In the genomic region with DNA sequence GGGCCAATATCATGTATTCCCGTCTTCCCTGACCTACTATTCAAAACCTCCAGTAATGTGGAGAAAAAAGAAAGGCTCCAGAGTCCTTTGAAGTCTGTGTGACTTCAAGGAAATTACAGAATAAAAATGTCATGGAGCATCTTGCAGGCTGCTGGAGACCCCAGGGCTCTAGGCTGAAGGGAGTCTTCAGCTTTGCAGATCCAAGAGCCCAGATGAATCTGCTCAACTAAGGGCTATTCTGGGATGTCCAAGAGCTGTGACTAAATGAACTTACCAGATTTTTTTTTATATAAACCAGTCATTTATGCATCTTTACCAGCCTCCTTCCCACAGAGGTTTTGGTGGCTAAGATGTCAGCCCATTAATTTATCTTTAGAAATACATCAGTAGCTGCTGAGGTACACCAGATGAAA, we compare ENCODE assay signal across 20 cellular contexts.
DNase-seq lines count a peak whose midpoint lies in the region; ATAC-seq and TF ChIP-seq lines count a peak whose summit lies in the region.
"Had no signal": no experiment of that assay in that cellular context is flagged by ENCODE, and none has a peak within 500 bp of the region (broad histone marks: within the 10 kb centered on the region; RNA-seq: fewer than 3 reads in every experiment).

No MANE protein-coding gene starts in this region.

- H3K27ac ChIP-seq in osteoblast (ENCODE audit: low read depth, low read length) = peak overlapping the region; percentile 59
- no peak overlapping the region for H3K27ac ChIP-seq in CD4-positive, alpha-beta memory T cell (ENCODE audit: low read depth, low read length)
- H3K27ac ChIP-seq: adrenal gland, coronary artery, heart left ventricle, WERI-Rb-1 had no signal

- DNase-seq in BJ (ENCODE audit: low read depth) (peak; percentile 50), LHCN-M2 (ENCODE audit: low read depth) (peak; percentile 51), chondrocyte (ENCODE audit: low spot score) (no peak), osteoblast (ENCODE audit: insufficient read length, low spot score, missing footprints) (peak; percentile 51), C1 segment of cervical spinal cord (lab: John Stamatoyannopoulos, UW) (no peak)
- no peak for DNase-seq in activated CD4-positive, alpha-beta T cell treated with anti-CD3 and anti-CD28 coated beads for 4 hours
- DNase-seq in CD4-positive, alpha-beta memory T cell = no peak
- DNase-seq: activated CD8-positive, alpha-beta T cell treated with anti-CD3 and anti-CD28 coated beads, Interleukin-2, amount 10 ng/mL, durations not matched to agents 7 days and 5 days; adrenal gland; heart left ventricle; kidney; mucosa of descending colon; NCI-H1694; NCI-H510A; posterior cingulate gyrus; stimulated activated naive CD4-positive, alpha-beta T cell; T-cell; WERI-Rb-1 had no signal

- intact Hi-C loops in CD4-positive, alpha-beta memory T cell (cut with micrococcal nuclease) = no loop called here

- H3K4me2 ChIP-seq in osteoblast (ENCODE audit: insufficient read depth, low read length) = peak overlapping the region; percentile 53

- no peak overlapping the region for H3K4me3 Mint-ChIP-seq in chondrocyte (ENCODE audit: unreplicated experiment)
- no peak overlapping the region for H3K4me3 Mint-ChIP-seq in CD4-positive, alpha-beta memory T cell
- H3K4me3 Mint-ChIP-seq: activated CD8-positive, alpha-beta T cell treated with anti-CD3 and anti-CD28 coated beads, Interleukin-2, amount 10 ng/mL, durations not matched to agents 7 days and 5 days; T-cell had no signal

- H3K9me3 Mint-ChIP-seq in chondrocyte (ENCODE audit: low read depth) = no peaks in the 10 kb centered on the region
- H3K9me3 Mint-ChIP-seq in CD4-positive, alpha-beta memory T cell = peaks cover 0 to 8% (median 3%) of the 10 kb centered on the region in 8 donors

- H3K27me3 ChIP-seq in BJ (ENCODE audit: control insufficient read depth, insufficient read depth, low read length) (no peaks in the 10 kb centered on the region), osteoblast (ENCODE audit: insufficient read depth, low read length) (no peaks in the 10 kb centered on the region)
- no peaks in the 10 kb centered on the region for H3K27me3 ChIP-seq in CD4-positive, alpha-beta memory T cell (ENCODE audit: insufficient read depth, low read length)
- H3K27me3 ChIP-seq: adrenal gland, heart left ventricle had no signal

- CTCF ChIA-PET in BJ (lab: Yijun Ruan, JAX) = interaction anchor here (0.7 to 0.8 kb wide), 2 partner anchors 12 to 23 kb away, joined by 3 read pairs; no protein-coding TSS in a partner anchor
- CTCF ChIA-PET in CD4-positive, alpha-beta memory T cell (lab: Charles Lee; ENCODE audit: partially characterized antibody) = no interaction called here

- H3K36me3 Mint-ChIP-seq in chondrocyte (ENCODE audit: low read depth) = no peaks in the 10 kb centered on the region
- H3K36me3 Mint-ChIP-seq in CD4-positive, alpha-beta memory T cell = no peaks in the 10 kb centered on the region
- H3K36me3 Mint-ChIP-seq: T-cell had no signal

- H3K27me3 Mint-ChIP-seq in chondrocyte (ENCODE audit: low read depth) = no peaks in the 10 kb centered on the region
- H3K27me3 Mint-ChIP-seq in CD4-positive, alpha-beta memory T cell = no peaks in the 10 kb centered on the region
- H3K27me3 Mint-ChIP-seq: T-cell had no signal

- H3K36me3 ChIP-seq in BJ (ENCODE audit: control insufficient read depth, insufficient read depth, low read length) = no peaks in the 10 kb centered on the region
- no peaks in the 10 kb centered on the region for H3K36me3 ChIP-seq in osteoblast (ENCODE audit: insufficient read depth, low read length)
- H3K36me3 ChIP-seq in CD4-positive, alpha-beta memory T cell (ENCODE audit: insufficient read depth, low read length) = no peaks in the 10 kb centered on the region
- H3K36me3 ChIP-seq: adrenal gland, heart left ventricle, WERI-Rb-1 had no signal

- H3K4me1 Mint-ChIP-seq in chondrocyte (ENCODE audit: low read depth) = peaks cover 46% of the 10 kb centered on the region
- no peaks in the 10 kb centered on the region for H3K4me1 Mint-ChIP-seq in CD4-positive, alpha-beta memory T cell
- H3K4me1 Mint-ChIP-seq: T-cell had no signal

- peaks cover 24% of the 10 kb centered on the region for H3K4me1 ChIP-seq in osteoblast (ENCODE audit: insufficient read depth, low read length)
- no peaks in the 10 kb centered on the region for H3K4me1 ChIP-seq in CD4-positive, alpha-beta memory T cell (ENCODE audit: insufficient read depth, low read length)
- H3K4me1 ChIP-seq: adrenal gland, heart left ventricle had no signal

- no peaks in the 10 kb centered on the region for H4K20me1 ChIP-seq in osteoblast (ENCODE audit: insufficient read depth, low read length)

- no peak overlapping the region for H2AFZ ChIP-seq in osteoblast (ENCODE audit: low read length)

- POLR2A ChIA-PET in BJ (lab: Charles Lee) = interaction anchor here (0.7 kb wide), 1 partner anchor 576 kb away, joined by 4 read pairs; no protein-coding TSS in a partner anchor
- POLR2A ChIA-PET in CD4-positive, alpha-beta memory T cell (lab: Charles Lee; ENCODE audit: partially characterized antibody) = no interaction called here

- peak overlapping the region; percentile 67 for H3K27ac Mint-ChIP-seq in chondrocyte (ENCODE audit: unreplicated experiment)
- H3K27ac Mint-ChIP-seq in CD4-positive, alpha-beta memory T cell = no peak overlapping the region
- H3K27ac Mint-ChIP-seq: activated CD8-positive, alpha-beta T cell treated with anti-CD3 and anti-CD28 coated beads, Interleukin-2, amount 10 ng/mL, durations not matched to agents 7 days and 5 days; T-cell had no signal

- TF ChIP-seq CTCF in BJ (IDR thresholded peaks at IDR 0.05; ENCODE audit: insufficient read depth, low read depth, low read length) (no peak), chondrocyte (IDR thresholded peaks at IDR 0.05) (no peak), osteoblast (IDR thresholded peaks at IDR 0.05; ENCODE audit: extremely low read depth, low read depth, low read length) (no peak)

- no peak for ATAC-seq in GM19324 (IDR thresholded peaks at IDR 0.05; ENCODE audit: low FRiP score, unreplicated experiment)
- ATAC-seq: activated CD8-positive, alpha-beta T cell treated with anti-CD3 and anti-CD28 coated beads, Interleukin-2, amount 10 ng/mL, durations not matched to agents 7 days and 5 days; heart left ventricle; mucosa of descending colon; T-cell had no signal

- no peaks in the 10 kb centered on the region for H3K79me2 ChIP-seq in osteoblast (ENCODE audit: insufficient read depth, low read length)

- H3K9me3 ChIP-seq in osteoblast (ENCODE audit: low read depth, low read length) = no peaks in the 10 kb centered on the region
- no peaks in the 10 kb centered on the region for H3K9me3 ChIP-seq in CD4-positive, alpha-beta memory T cell (ENCODE audit: control insufficient read depth in 1 of 2, low read length in 2 of 2)
- H3K9me3 ChIP-seq: adrenal gland, heart left ventricle, mucosa of descending colon had no signal

- no peak overlapping the region for H3K4me3 ChIP-seq in BJ (ENCODE audit: low read depth, low read length)
- H3K4me3 ChIP-seq in osteoblast (ENCODE audit: insufficient read depth, low read length) = no peak overlapping the region
- no peak overlapping the region for H3K4me3 ChIP-seq in CD4-positive, alpha-beta memory T cell (ENCODE audit: low read length in 2 of 2)
- H3K4me3 ChIP-seq: adrenal gland, coronary artery, heart left ventricle, mucosa of descending colon had no signal

Comparison
In these comparisons a context has a peak if more than half of its experiments do, and no peak if none do; other contexts are left out.
1. DNase-seq: peak in BJ (single experiment), LHCN-M2 (single experiment) and osteoblast (single experiment); none in chondrocyte (single experiment), activated CD4-positive, alpha-beta T cell treated with anti-CD3 and anti-CD28 coated beads for 4 hours (0 of 2), C1 segment of cervical spinal cord (0 of 14) and CD4-positive, alpha-beta memory T cell (0 of 5).